Comparison of ENCODE assay signal across 1 cellular context in the genomic region with DNA sequence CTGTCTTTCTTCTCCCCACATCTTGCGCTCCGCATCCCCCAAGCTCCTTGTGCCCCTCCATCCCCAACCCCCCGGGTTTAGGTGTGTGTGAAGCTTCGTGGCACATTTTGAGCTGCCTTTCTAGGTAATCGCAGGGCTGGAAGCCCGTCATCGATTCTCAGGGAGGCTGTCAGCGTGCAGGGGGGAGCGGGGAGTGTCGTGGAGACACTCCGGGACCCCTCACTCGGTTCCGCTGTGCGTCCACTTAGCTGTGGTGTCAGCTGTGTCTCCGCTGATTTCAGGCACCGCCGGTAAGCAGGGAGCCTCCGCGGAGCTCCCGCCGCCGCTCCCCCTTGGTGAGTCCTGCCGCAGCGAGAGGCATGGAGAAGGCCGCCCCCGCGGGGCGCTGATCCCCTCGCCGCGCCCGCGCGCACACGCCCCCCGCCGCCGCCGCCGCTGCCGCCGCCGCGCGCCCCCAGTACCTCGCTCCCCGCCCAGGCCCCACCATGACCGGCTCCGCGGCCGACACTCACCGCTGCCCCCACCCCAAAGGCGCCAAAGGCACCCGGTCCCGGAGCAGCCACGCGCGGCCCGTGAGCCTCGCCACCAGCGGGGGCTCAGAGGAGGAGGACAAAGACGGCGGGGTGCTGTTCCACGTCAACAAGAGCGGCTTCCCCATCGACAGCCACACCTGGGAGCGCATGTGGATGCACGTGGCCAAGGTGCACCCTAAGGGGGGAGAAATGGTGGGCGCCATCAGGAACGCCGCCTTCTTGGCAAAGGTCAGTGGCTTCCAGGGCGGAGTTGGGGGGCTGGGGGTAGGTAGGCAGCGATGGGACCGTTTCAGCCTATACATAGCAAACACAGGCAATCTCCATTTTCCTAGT.
TF ChIP-seq lines count a peak whose summit lies in the region.

No MANE protein-coding gene starts in this region.

TF ChIP-seq in H1, 55 proteins besides CTCF, POLR2A, EP300 and RAD21 (continued from another document):
- TF ChIP-seq RBBP5 (IDR thresholded peaks at IDR 0.05; ENCODE audit: borderline replicate concordance, low read depth, low read length): 0 out of 2 replicates have a peak, but pooled peaks have one; percentile 37
- TF ChIP-seq SIN3A (conservative IDR thresholded peaks at IDR 0.05 in 1 of 2, IDR thresholded peaks at IDR 0.05 in 1 of 2; ENCODE audit: low read depth in 1 of 2, low read length in 2 of 2): peak; percentile 31 to 36; a peak in 1 of 4 replicates
- TF ChIP-seq HDAC2 (IDR thresholded peaks at IDR 0.05; ENCODE audit: borderline replicate concordance in 1 of 2, low read depth in 2 of 2, low read length in 2 of 2): 0 out of 4 replicates have a peak, but pooled peaks of 1 of the 2 experiments have one; percentile 36
- no peak for TF ChIP-seq CHD1 (IDR thresholded peaks at IDR 0.05; ENCODE audit: low read depth, low read length)
- peak; percentile 18 for TF ChIP-seq ASH2L (IDR thresholded peaks at IDR 0.05; ENCODE audit: low read length)
